ENCODE assay signal across 16 cellular contexts in the genomic region with DNA sequence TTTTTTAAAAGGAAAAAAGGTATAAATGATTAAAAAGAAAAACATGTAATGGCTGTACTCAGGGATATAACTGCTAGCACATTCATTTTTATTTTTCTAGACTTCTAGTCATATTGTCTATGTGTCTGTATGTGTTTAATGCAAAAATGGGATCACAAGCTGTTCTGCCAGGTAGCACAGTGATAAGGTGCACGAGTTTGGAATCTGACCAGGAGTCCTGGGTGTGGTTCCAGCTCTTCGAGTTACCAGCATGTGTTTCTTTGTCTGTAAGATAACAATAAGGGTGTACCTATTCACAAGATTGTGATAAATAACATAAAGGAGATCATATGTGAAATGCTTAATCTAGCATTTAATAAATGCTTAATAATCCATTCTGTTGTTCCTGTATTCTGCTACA.
DNase-seq lines count a peak whose midpoint lies in the region; ATAC-seq, FAIRE-seq and TF ChIP-seq lines count a peak whose summit lies in the region.
"Had no signal": no experiment of that assay in that cellular context is flagged by ENCODE, and none has a peak within 500 bp of the region (broad histone marks: within the 10 kb centered on the region; RNA-seq: fewer than 3 reads in every experiment).

No MANE protein-coding gene starts in this region.

- no peak overlapping the region for H3K4me3 ChIP-seq in bronchial epithelial cell (ENCODE audit: low read depth, low read length)
- H3K4me3 ChIP-seq in naive thymus-derived CD4-positive, alpha-beta T cell (ENCODE audit: low read length), result no peak overlapping the region
- H3K4me3 ChIP-seq: PC-9, SJCRH30 had no signal

- no peak overlapping the region for H3K4me3 Mint-ChIP-seq in naive thymus-derived CD4-positive, alpha-beta T cell
- H3K4me3 Mint-ChIP-seq: CD8-positive, alpha-beta T cell had no signal

- H3K36me3 Mint-ChIP-seq in naive thymus-derived CD4-positive, alpha-beta T cell, result peaks cover 0 to 9% (median 0%) of the 10 kb centered on the region in 5 donors
- H3K36me3 Mint-ChIP-seq: CD8-positive, alpha-beta T cell had no signal

- POLR2A ChIA-PET in naive thymus-derived CD4-positive, alpha-beta T cell (lab: Charles Lee), result no interaction called here

- no peak overlapping the region for H3K27ac ChIP-seq in naive thymus-derived CD4-positive, alpha-beta T cell (ENCODE audit: low read depth, low read length)
- H3K27ac ChIP-seq: PC-9, SJCRH30 had no signal

- H3K9me3 ChIP-seq in naive thymus-derived CD4-positive, alpha-beta T cell (ENCODE audit: control insufficient read depth in 2 of 3, low read length in 3 of 3), result no peaks in the 10 kb centered on the region
- H3K9me3 ChIP-seq: SJCRH30 had no signal

- H3K27me3 Mint-ChIP-seq in naive thymus-derived CD4-positive, alpha-beta T cell, result no peaks in the 10 kb centered on the region

- H3K4me1 Mint-ChIP-seq in naive thymus-derived CD4-positive, alpha-beta T cell, result no peaks in the 10 kb centered on the region

- no peaks in the 10 kb centered on the region for H3K9me3 Mint-ChIP-seq in naive thymus-derived CD4-positive, alpha-beta T cell
- H3K9me3 Mint-ChIP-seq: CD8-positive, alpha-beta T cell had no signal

- no peaks in the 10 kb centered on the region for H3K4me1 ChIP-seq in naive thymus-derived CD4-positive, alpha-beta T cell (ENCODE audit: control insufficient read depth in 2 of 2, insufficient read depth in 2 of 2, low read length in 2 of 2)
- H3K4me1 ChIP-seq: SJCRH30 had no signal

- no peaks in the 10 kb centered on the region for H3K27me3 ChIP-seq in bronchial epithelial cell (ENCODE audit: control insufficient read depth, insufficient read depth, low read length)
- H3K27me3 ChIP-seq in naive thymus-derived CD4-positive, alpha-beta T cell (ENCODE audit: control insufficient read depth in 2 of 2, insufficient read depth in 2 of 2, low read length in 2 of 2), result no peaks in the 10 kb centered on the region
- H3K27me3 ChIP-seq: SJCRH30 had no signal

- intact Hi-C loops in naive thymus-derived CD4-positive, alpha-beta T cell (cut with micrococcal nuclease), result no loop called here

- no peak for ATAC-seq in GM21576 (IDR thresholded peaks at IDR 0.05; ENCODE audit: unreplicated experiment)
- ATAC-seq in naive thymus-derived CD4-positive, alpha-beta T cell, result no peak
- ATAC-seq: CD8-positive, alpha-beta T cell had no signal

- FAIRE-seq in bronchial epithelial cell (lab: Jason Lieb, UNC), result no peak

- H3K36me3 ChIP-seq in bronchial epithelial cell (ENCODE audit: control insufficient read depth, insufficient read depth, low read length), result peaks cover 3% of the 10 kb centered on the region
- no peaks in the 10 kb centered on the region for H3K36me3 ChIP-seq in naive thymus-derived CD4-positive, alpha-beta T cell (ENCODE audit: control insufficient read depth in 2 of 3, insufficient read depth in 3 of 3, low read length in 3 of 3)

- TF ChIP-seq CTCF in bronchial epithelial cell (IDR thresholded peaks at IDR 0.05; ENCODE audit: insufficient read depth, low read length, severe bottlenecking), result no peak

- peak; percentile 29 for DNase-seq in COR-L47 (lab: John Stamatoyannopoulos, UW)
- DNase-seq in NCI-H146 treated with DMSO at 0.1 percent for 48 hours (lab: John Stamatoyannopoulos, UW; ENCODE audit: unreplicated experiment), result peak; percentile 2
- peak; percentile 37 for DNase-seq in bronchial epithelial cell (ENCODE audit: low read depth)
- peak; percentile 34 for DNase-seq in mucosa of gallbladder (ENCODE audit: low spot score)
- no peak for DNase-seq in NCI-H2029 treated with DMSO at 0.1 percent for 48 hours (lab: John Stamatoyannopoulos, UW)
- no peak for DNase-seq in epidermal melanocyte (ENCODE audit: insufficient read length, low spot score)
- no peak for DNase-seq in naive thymus-derived CD4-positive, alpha-beta T cell
- DNase-seq: CD8-positive, alpha-beta T cell; GOT3; IMR-90; Kasumi-1; NCI-H1105 treated with DMSO at 0.1 percent for 48 hours; NCI-H187 treated with DMSO at 0.1 percent for 48 hours; PC-9; SJCRH30 had no signal

- CTCF ChIA-PET in naive thymus-derived CD4-positive, alpha-beta T cell (lab: Charles Lee), result no interaction called here

- H3K27ac Mint-ChIP-seq in naive thymus-derived CD4-positive, alpha-beta T cell, result no peak overlapping the region
- H3K27ac Mint-ChIP-seq: CD8-positive, alpha-beta T cell had no signal

Comparison
In these comparisons a context has a peak if more than half of its experiments do, and no peak if none do; other contexts are left out.
1. DNase-seq: peak in COR-L47 (single experiment), NCI-H146 treated with DMSO at 0.1 percent for 48 hours (single experiment), bronchial epithelial cell (single experiment) and mucosa of gallbladder (single experiment); none in NCI-H2029 treated with DMSO at 0.1 percent for 48 hours (single experiment), epidermal melanocyte (single experiment) and naive thymus-derived CD4-positive, alpha-beta T cell (0 of 9).